Comparison of ENCODE assay signal across 11 cellular contexts in genomic region chr16:57060323-57061083, GRCh38. TPM values are rescaled to one million over a fixed set of nuclear protein-coding genes. Genes with fewer than 3 reads are reported as not detected.
DNase-seq lines count a peak whose midpoint lies in the region; ATAC-seq and TF ChIP-seq lines count a peak whose summit lies in the region.
"Had no signal": no experiment of that assay in that cellular context is flagged by ENCODE, and none has a peak within 500 bp of the region (broad histone marks: within the 10 kb centered on the region; RNA-seq: fewer than 3 reads in every experiment).

No MANE protein-coding gene starts in this region.

- H4K8ac ChIP-seq in IMR-90 (ENCODE audit: low read depth in 2 of 2, low read length in 2 of 2), result peak overlapping the region in 1 of 2 experiments; percentile 12; a peak in 2 of 4 replicates

- BruUV-seq in IMR-90 (replicated peaks; lab: Mats Ljungman, UMichigan), result no TSS peak

- DNase-seq in IMR-90, result no peak
- DNase-seq in adrenal gland, result peak in 1 of 7 donors; percentile 11
- DNase-seq in left lung, result no peak
- DNase-seq in testis, result no peak
- DNase-seq in GOT3 (lab: John Stamatoyannopoulos, UW), result no peak
- DNase-seq in activated gamma-delta T cell treated with Interleukin-2 at 50 U/mL for 16 hours, result no peak
- no peak for DNase-seq in type B pancreatic cell (ENCODE audit: extremely low spot score, unreplicated experiment)
- DNase-seq: activated CD4-positive, alpha-beta T cell treated with anti-CD3 and anti-CD28 coated beads for 4 hours; endodermal cell; H7 had no signal

- dilution Hi-C loops in IMR-90 (cut with HindIII; ENCODE audit: low sequenced_read_pairs, unreplicated experiment), result no loop called here

- no peak overlapping the region for H4K5ac ChIP-seq in IMR-90 (ENCODE audit: low read depth, low read length)

- peaks cover 3% of the 10 kb centered on the region; the same call in 1 of the 2 replicates for H3K9me1 ChIP-seq in IMR-90 (ENCODE audit: insufficient read depth, low read length)

- H3K4me1 Mint-ChIP-seq in type B pancreatic cell (ENCODE audit: unreplicated experiment), result peaks cover 4% of the 10 kb centered on the region
- H3K4me1 Mint-ChIP-seq: endodermal cell had no signal

- no peaks in the 10 kb centered on the region for H3K27me3 ChIP-seq in IMR-90 (ENCODE audit: control insufficient read depth, insufficient read depth, low read length)
- no peaks in the 10 kb centered on the region for H3K27me3 ChIP-seq in adrenal gland
- H3K27me3 ChIP-seq in left lung, result no peaks in the 10 kb centered on the region
- no peaks in the 10 kb centered on the region for H3K27me3 ChIP-seq in testis

- H3K27ac ChIP-seq in IMR-90 (ENCODE audit: insufficient read depth, low read length) (no peak overlapping the region), adrenal gland (peak overlapping the region in 4 of 5 donors; percentile 34 to 85 (median 74)), left lung (peak overlapping the region; percentile 29 to 62), testis (peak overlapping the region; percentile 70 to 76)
- H3K27ac ChIP-seq: KMS-11 had no signal

- H3K4me3 ChIP-seq in IMR-90 (ENCODE audit: insufficient read depth, low read depth, low read length), result no peak overlapping the region
- H3K4me3 ChIP-seq in adrenal gland, result no peak overlapping the region
- H3K4me3 ChIP-seq in left lung, result no peak overlapping the region
- no peak overlapping the region for H3K4me3 ChIP-seq in testis

- peak overlapping the region; percentile 85 for H2AK9ac ChIP-seq in IMR-90 (replicated peaks; ENCODE audit: low read depth, low read length, poor library complexity)

- H3K79me1 ChIP-seq in IMR-90 (ENCODE audit: low read depth in 1 of 2, low read length in 2 of 2), result no peaks in the 10 kb centered on the region

- no peak overlapping the region for H3K9ac ChIP-seq in IMR-90 (ENCODE audit: low read depth, low read length)
- H3K9ac ChIP-seq: KMS-11 had no signal

- no peak for TF ChIP-seq RAD21 in IMR-90 (IDR thresholded peaks at IDR 0.05; ENCODE audit: low read length)

- intact Hi-C loops in IMR-90 (cut with micrococcal nuclease) (no loop called here), adrenal gland (cut with DNase I) (no loop called here), left lung (cut with DNase I) (no loop called here), testis (cut with DNase I; ENCODE audit: low total_unique reads) (no loop called here)

- no peak overlapping the region for H2BK15ac ChIP-seq in IMR-90 (ENCODE audit: low read depth, low read length)

- no peaks in the 10 kb centered on the region for H3K9me3 Mint-ChIP-seq in type B pancreatic cell
- H3K9me3 Mint-ChIP-seq: endodermal cell had no signal

- CTCF ChIA-PET in IMR-90 (lab: Yijun Ruan, JAX), result interaction anchor here (0.8 kb wide), 1 partner anchor 15 kb away, joined by 4 read pairs; no protein-coding TSS in a partner anchor

- H2AK5ac ChIP-seq in IMR-90 (ENCODE audit: low read depth, low read length), result peak overlapping the region; percentile 83; the same call in 1 of the 2 replicates

- H3K36me3 ChIP-seq in IMR-90 (ENCODE audit: control insufficient read depth, insufficient read depth, low read length), result peaks cover 14% of the 10 kb centered on the region; the same call in 1 of the 2 replicates
- H3K36me3 ChIP-seq in adrenal gland (replicated peaks in 1 of 2), result peaks cover 0 to 9% of the 10 kb centered on the region in 2 donors
- H3K36me3 ChIP-seq in left lung, result peaks cover 0 to 62% of the 10 kb centered on the region in 2 donors
- no peaks in the 10 kb centered on the region for H3K36me3 ChIP-seq in testis (ENCODE audit: low read depth, missing control alignments)

- no peak for TF ChIP-seq POLR2A in IMR-90 (IDR thresholded peaks at IDR 0.05; ENCODE audit: low read depth, low read length)
- no peak for TF ChIP-seq POLR2A in adrenal gland (IDR thresholded peaks at IDR 0.05)
- TF ChIP-seq POLR2A in testis (IDR thresholded peaks at IDR 0.05), result no peak

- no peaks in the 10 kb centered on the region for H3K36me3 Mint-ChIP-seq in type B pancreatic cell

- POLR2A ChIA-PET in IMR-90 (lab: Charles Lee; ENCODE audit: unreplicated experiment), result no interaction called here

- no peak overlapping the region for H3K4me2 ChIP-seq in IMR-90 (ENCODE audit: low read depth, low read length)
- H3K4me2 ChIP-seq: KMS-11 had no signal

- H3K4ac ChIP-seq in IMR-90 (ENCODE audit: low read depth, low read length), result no peak overlapping the region; the same call in 1 of the 2 replicates

- TF ChIP-seq CTCF in IMR-90 (conservative IDR thresholded peaks at IDR 0.05; ENCODE audit: low read depth, low read length) (no peak), adrenal gland (IDR thresholded peaks at IDR 0.05) (no peak), left lung (IDR thresholded peaks at IDR 0.05) (no peak), testis (IDR thresholded peaks at IDR 0.05) (no peak), type B pancreatic cell (conservative IDR thresholded peaks at IDR 0.05) (no peak)

- H3K9me3 ChIP-seq in IMR-90 (ENCODE audit: control insufficient read depth, insufficient read depth, low read length) (no peaks in the 10 kb centered on the region), adrenal gland (replicated peaks in 1 of 3) (no peaks in the 10 kb centered on the region), left lung (no peaks in the 10 kb centered on the region), testis (no peaks in the 10 kb centered on the region)

- H2BK120ac ChIP-seq in IMR-90 (ENCODE audit: low read depth, low read length), result no peak overlapping the region

- H3K23ac ChIP-seq in IMR-90 (ENCODE audit: low read depth, low read length), result no peak overlapping the region

- H2BK20ac ChIP-seq in IMR-90 (ENCODE audit: low read depth, low read length), result no peak overlapping the region

- peak overlapping the region; percentile 22; the same call in 1 of the 2 replicates for H3K14ac ChIP-seq in IMR-90 (replicated peaks; ENCODE audit: low read depth, low read length)

- ATAC-seq in IMR-90 (ENCODE audit: low read depth) (peak; percentile 36), left lung (peak; percentile 11)

- no peak overlapping the region for H3K18ac ChIP-seq in IMR-90 (ENCODE audit: low read depth, low read length)

- peaks cover 8% of the 10 kb centered on the region for H3K27me3 Mint-ChIP-seq in type B pancreatic cell

- no peak overlapping the region for H3K27ac Mint-ChIP-seq in type B pancreatic cell
- H3K27ac Mint-ChIP-seq: endodermal cell had no signal

- WGBS in IMR-90 (ENCODE audit: extremely low coverage in 2 of 2, insufficient read length in 1 of 2), 2 experiments, result 84% methylated on average over 6 of the region's 9 CpGs; no CpG with 5 or more reads in 1 of the 2 experiments
- WGBS in adrenal gland, 4 donors, result 68 to 85% (median 79%) methylated on average over 8 to 9 of the region's 9 CpGs
- WGBS in testis, 2 donors, result 66 to 79% methylated on average over 9 of the region's 9 CpGs

- H4K91ac ChIP-seq in IMR-90 (ENCODE audit: insufficient read depth, low read depth, low read length), result no peak overlapping the region

- peaks cover 3% of the 10 kb centered on the region for H3K4me1 ChIP-seq in IMR-90 (ENCODE audit: control insufficient read depth, insufficient read depth, low read length)
- peaks cover 6 to 13% of the 10 kb centered on the region in 2 donors for H3K4me1 ChIP-seq in adrenal gland (replicated peaks in 1 of 2)
- peaks cover 9 to 21% of the 10 kb centered on the region in 2 donors for H3K4me1 ChIP-seq in left lung
- peaks cover 11% of the 10 kb centered on the region for H3K4me1 ChIP-seq in testis

- H3K4me3 Mint-ChIP-seq in type B pancreatic cell, result no peak overlapping the region
- H3K4me3 Mint-ChIP-seq: endodermal cell had no signal

- H4K20me1 ChIP-seq in IMR-90 (ENCODE audit: insufficient read depth, low read length), result no peaks in the 10 kb centered on the region

- H3K56ac ChIP-seq in IMR-90 (ENCODE audit: extremely low read depth, insufficient read depth, low read length), result no peak overlapping the region

- H2BK5ac ChIP-seq in IMR-90 (ENCODE audit: low read depth, low read length, poor library complexity, severe bottlenecking), result peak overlapping the region; percentile 66

- in situ Hi-C loops in IMR-90 (cut with MboI; ENCODE audit: low sequenced_read_pairs), result no loop called here

- peak overlapping the region; percentile 85 for H2AFZ ChIP-seq in IMR-90 (replicated peaks; ENCODE audit: low read length, poor library complexity)

TF ChIP-seq in IMR-90, 13 proteins besides CTCF, POLR2A, EP300 and RAD21 (continues in another document):
- TF ChIP-seq MAFK (IDR thresholded peaks at IDR 0.05; ENCODE audit: low read depth, low read length), result no peak
- TF ChIP-seq MAZ (IDR thresholded peaks at IDR 0.05; ENCODE audit: borderline replicate concordance, low read depth, low read length), result no peak
- no peak for TF ChIP-seq ELK1 (IDR thresholded peaks at IDR 0.05; ENCODE audit: borderline replicate concordance, low read depth, low read length)
- no peak for TF ChIP-seq MXI1 (IDR thresholded peaks at IDR 0.05; ENCODE audit: borderline replicate concordance, low read depth, low read length)
- no peak for TF ChIP-seq NFE2L2 (IDR thresholded peaks at IDR 0.05; ENCODE audit: low read depth, low read length)
- TF ChIP-seq BHLHE40 (IDR thresholded peaks at IDR 0.05; ENCODE audit: low read depth, low read length), result no peak
- no peak for TF ChIP-seq RFX5 (IDR thresholded peaks at IDR 0.05; ENCODE audit: low read depth, low read length)
- no peak for TF ChIP-seq RCOR1 (IDR thresholded peaks at IDR 0.05; ENCODE audit: insufficient replicate concordance, low read length)

RNA-seq across cellular contexts. Expression of gene CPNE2, which starts 31.9 kb away (rescaled TPM):
- total RNA-seq in IMR-90 (2012; rRNA removed), result 9.2 and 15.4 TPM in 2 replicates
- polyA plus RNA-seq in IMR-90 (2012; rRNA removed), result 48.0 and 50.3 TPM in 2 replicates
- polyA plus RNA-seq in IMR-90 (2012; cell fraction: cytosol; rRNA removed), result 23.4 and 53.6 TPM in 2 replicates
- polyA plus RNA-seq in IMR-90 (2012; cell fraction: nucleus; rRNA removed; ENCODE audit: low replicate concordance), result 22.4 and 40.8 TPM in 2 replicates
- total RNA-seq in adrenal gland, result 10 to 100 TPM; 11.8 to 43.6 (median 17.1) TPM
- polyA plus RNA-seq in adrenal gland, result 10 to 100 TPM in 2 of 3 donors, 1 to 10 TPM in 1; 9.6 to 36.7 (median 29.4) TPM
- 10 to 100 TPM; 49.4 to 49.9 TPM for total RNA-seq in left lung
- total RNA-seq in testis, result 10 to 100 TPM; 18.3 to 25.2 TPM
- polyA plus RNA-seq in testis (ENCODE audit: insufficient read depth, low read depth, low replicate concordance), result 51.8 TPM
- 28.8 and 32.0 TPM in 2 replicates for total RNA-seq in type B pancreatic cell (ENCODE audit: low replicate concordance)
